ENCODE assay signal across 21 cellular contexts in the genomic region with DNA sequence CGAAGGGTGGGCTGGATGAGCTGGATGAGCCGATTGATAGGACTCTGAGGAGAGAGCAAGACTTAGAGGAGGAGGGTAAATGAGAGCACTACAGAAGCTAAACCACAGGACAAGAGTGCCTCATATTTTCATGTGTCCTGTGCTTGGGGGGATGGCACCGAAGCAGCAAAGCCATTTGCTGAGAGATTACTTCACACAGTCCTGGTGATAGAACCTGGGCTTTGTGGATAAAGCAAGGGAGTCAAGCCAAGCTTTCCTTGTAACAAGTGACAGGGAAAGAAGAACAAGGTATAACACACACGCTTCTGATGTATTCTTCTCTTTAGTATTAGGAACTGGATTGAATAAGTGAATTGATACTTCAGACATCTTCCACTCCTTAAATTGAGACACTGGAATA.
"Had no signal": no experiment of that assay in that cellular context is flagged by ENCODE, and none has a peak within 500 bp of the region (broad histone marks: within the 10 kb centered on the region; RNA-seq: fewer than 3 reads in every experiment).

No MANE protein-coding gene starts in this region.

- DNase-seq: hypothalamus; immature natural killer cell; kidney; left colon; left lung; lower lobe of right lung; mammary epithelial cell; mesenchymal stem cell; natural killer cell; nephron progenitor cell; occipital lobe; psoas muscle; right lobe of liver; stimulated activated CD4-positive, alpha-beta T cell treated with anti-CD3 and anti-CD28 coated beads, Interleukin-1b, Interleukin-23, amount 100 ng/mL, for 48 hours; stimulated activated CD4-positive, alpha-beta T cell treated with anti-CD3 and anti-CD28 coated beads, Interleukin-2, amount 100 ng/mL, for 48 hours; stimulated activated CD4-positive, alpha-beta T cell treated with anti-CD3 and anti-CD28 coated beads, Interleukin-4, amount 100 ng/mL, for 4 hours; stimulated activated CD8-positive, alpha-beta memory T cell treated with anti-CD3 and anti-CD28 coated beads, Interleukin-4, amount 100 ng/mL, for 48 hours; stimulated activated naive CD4-positive, alpha-beta T cell treated with Interleukin-2 at 50 U/mL for 16 hours; stimulated activated naive CD8-positive, alpha-beta T cell treated with anti-CD3 and anti-CD28 coated beads, Interleukin-15, amount 100 ng/mL, for 72 hours; substantia nigra; uterus had no signal
